1 cellular context compared by ENCODE assay signal in genomic region chr10:74176380-74177139, GRCh38.
TF ChIP-seq lines count a peak whose summit lies in the region.

No MANE protein-coding gene starts in this region.

TF ChIP-seq in GM12878, 131 proteins besides CTCF, POLR2A, EP300 and RAD21 (continued from another document and continues in another):
- TF ChIP-seq TAF1 (IDR thresholded peaks at IDR 0.05; ENCODE audit: borderline replicate concordance, low read depth, low read length) (peak; percentile 84), ZNF384 (IDR thresholded peaks at IDR 0.05; ENCODE audit: borderline replicate concordance, low read depth, low read length) (no peak), NFYA (IDR thresholded peaks at IDR 0.05; ENCODE audit: borderline replicate concordance, low read depth, low read length) (no peak), IKZF2 (IDR thresholded peaks at IDR 0.05) (peak in 1 of 2 experiments; percentile 14; a peak in 1 of 4 replicates), SREBF2 (IDR thresholded peaks at IDR 0.05; ENCODE audit: low read length) (0 out of 2 replicates have a peak, but pooled peaks have one; percentile 26), HDAC2 (IDR thresholded peaks at IDR 0.05) (no peak), SMAD1 (IDR thresholded peaks at IDR 0.05; ENCODE audit: low read depth, partially characterized antibody) (no peak), WRNIP1 (IDR thresholded peaks at IDR 0.05; ENCODE audit: borderline replicate concordance, low read depth, low read length) (no peak), KLF5 (IDR thresholded peaks at IDR 0.05; ENCODE audit: partially characterized antibody) (no peak), ZNF207 (IDR thresholded peaks at IDR 0.05; ENCODE audit: borderline replicate concordance) (no peak; the same call in 1 of the 2 replicates), FOXM1 (IDR thresholded peaks at IDR 0.05; ENCODE audit: low read depth, low read length) (no peak), SREBF1 (IDR thresholded peaks at IDR 0.05; ENCODE audit: low read length) (no peak), TARDBP (IDR thresholded peaks at IDR 0.05; ENCODE audit: borderline replicate concordance) (peak; percentile 32; the same call in 1 of the 2 replicates), RBBP5 (conservative IDR thresholded peaks at IDR 0.05) (no peak), MAX (IDR thresholded peaks at IDR 0.05; ENCODE audit: low read depth, low read length) (peak; percentile 94), ZNF217 (IDR thresholded peaks at IDR 0.05) (no peak), FOXK2 (IDR thresholded peaks at IDR 0.05) (no peak), JUNB (IDR thresholded peaks at IDR 0.05) (no peak), ZBED1 (IDR thresholded peaks at IDR 0.05; ENCODE audit: borderline replicate concordance) (no peak; the same call in 1 of the 2 replicates), RCOR1 (conservative IDR thresholded peaks at IDR 0.05; ENCODE audit: low read depth, low read length) (peak; percentile 89; the same call in 1 of the 2 replicates), MYC (IDR thresholded peaks at IDR 0.05; ENCODE audit: insufficient read depth, insufficient read length, insufficient replicate concordance, low read length, severe bottlenecking) (no peak), IKZF1 (conservative IDR thresholded peaks at IDR 0.05) (peak; percentile 77), HCFC1 (IDR thresholded peaks at IDR 0.05; ENCODE audit: low read length) (peak; percentile 19; the same call in 1 of the 2 replicates), CHD2 (IDR thresholded peaks at IDR 0.05; ENCODE audit: borderline replicate concordance, low read depth, low read length) (peak; percentile 50; the same call in 1 of the 2 replicates), HDAC6 (IDR thresholded peaks at IDR 0.05; ENCODE audit: unreplicated experiment) (peak; percentile 18), SPI1 (IDR thresholded peaks at IDR 0.05; ENCODE audit: borderline replicate concordance, insufficient read depth, low read depth, low read length) (no peak), ATF3 (IDR thresholded peaks at IDR 0.05; ENCODE audit: borderline replicate concordance, extremely low read depth, low read depth, low read length) (peak; percentile 64; the same call in 1 of the 2 replicates), POU2F2 (IDR thresholded peaks at IDR 0.05; ENCODE audit: borderline replicate concordance, low read depth, low read length) (peak; percentile 10; the same call in 2 of the 3 replicates), ATF7 (IDR thresholded peaks at IDR 0.05; ENCODE audit: low read depth) (peak; percentile 84), TCF7 (IDR thresholded peaks at IDR 0.05; ENCODE audit: borderline replicate concordance) (no peak), MXI1 (IDR thresholded peaks at IDR 0.05; ENCODE audit: low read depth, low read length) (peak; percentile 93), IRF5 (IDR thresholded peaks at IDR 0.05; ENCODE audit: borderline replicate concordance) (no peak), POLR2AphosphoS2 (IDR thresholded peaks at IDR 0.05; ENCODE audit: low read depth, low read length) (peak; percentile 94), BRCA1 (IDR thresholded peaks at IDR 0.05; ENCODE audit: low read depth, low read length) (no peak), ETV6 (conservative IDR thresholded peaks at IDR 0.05 in 1 of 2, IDR thresholded peaks at IDR 0.05 in 1 of 2; ENCODE audit: borderline replicate concordance in 1 of 2, low read depth in 1 of 2) (no peak), LARP7 (IDR thresholded peaks at IDR 0.05) (peak; percentile 71), CHD1 (IDR thresholded peaks at IDR 0.05; ENCODE audit: low read depth, low read length) (no peak), E4F1 (IDR thresholded peaks at IDR 0.05; ENCODE audit: borderline replicate concordance, partially characterized antibody) (no peak), NRF1 (conservative IDR thresholded peaks at IDR 0.05; ENCODE audit: low read depth, low read length) (no peak)
- TF ChIP-seq, protein P1, sequence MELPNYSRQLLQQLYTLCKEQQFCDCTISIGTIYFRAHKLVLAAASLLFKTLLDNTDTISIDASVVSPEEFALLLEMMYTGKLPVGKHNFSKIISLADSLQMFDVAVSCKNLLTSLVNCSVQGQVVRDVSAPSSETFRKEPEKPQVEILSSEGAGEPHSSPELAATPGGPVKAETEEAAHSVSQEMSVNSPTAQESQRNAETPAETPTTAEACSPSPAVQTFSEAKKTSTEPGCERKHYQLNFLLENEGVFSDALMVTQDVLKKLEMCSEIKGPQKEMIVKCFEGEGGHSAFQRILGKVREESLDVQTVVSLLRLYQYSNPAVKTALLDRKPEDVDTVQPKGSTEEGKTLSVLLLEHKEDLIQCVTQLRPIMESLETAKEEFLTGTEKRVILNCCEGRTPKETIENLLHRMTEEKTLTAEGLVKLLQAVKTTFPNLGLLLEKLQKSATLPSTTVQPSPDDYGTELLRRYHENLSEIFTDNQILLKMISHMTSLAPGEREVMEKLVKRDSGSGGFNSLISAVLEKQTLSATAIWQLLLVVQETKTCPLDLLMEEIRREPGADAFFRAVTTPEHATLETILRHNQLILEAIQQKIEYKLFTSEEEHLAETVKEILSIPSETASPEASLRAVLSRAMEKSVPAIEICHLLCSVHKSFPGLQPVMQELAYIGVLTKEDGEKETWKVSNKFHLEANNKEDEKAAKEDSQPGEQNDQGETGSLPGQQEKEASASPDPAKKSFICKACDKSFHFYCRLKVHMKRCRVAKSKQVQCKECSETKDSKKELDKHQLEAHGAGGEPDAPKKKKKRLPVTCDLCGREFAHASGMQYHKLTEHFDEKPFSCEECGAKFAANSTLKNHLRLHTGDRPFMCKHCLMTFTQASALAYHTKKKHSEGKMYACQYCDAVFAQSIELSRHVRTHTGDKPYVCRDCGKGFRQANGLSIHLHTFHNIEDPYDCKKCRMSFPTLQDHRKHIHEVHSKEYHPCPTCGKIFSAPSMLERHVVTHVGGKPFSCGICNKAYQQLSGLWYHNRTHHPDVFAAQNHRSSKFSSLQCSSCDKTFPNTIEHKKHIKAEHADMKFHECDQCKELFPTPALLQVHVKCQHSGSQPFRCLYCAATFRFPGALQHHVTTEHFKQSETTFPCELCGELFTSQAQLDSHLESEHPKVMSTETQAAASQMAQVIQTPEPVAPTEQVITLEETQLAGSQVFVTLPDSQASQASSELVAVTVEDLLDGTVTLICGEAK (IDR thresholded peaks at IDR 0.05; ENCODE audit: borderline replicate concordance) = 0 out of 2 replicates have a peak, but pooled peaks have one; percentile 3
- TF ChIP-seq, protein P2, sequence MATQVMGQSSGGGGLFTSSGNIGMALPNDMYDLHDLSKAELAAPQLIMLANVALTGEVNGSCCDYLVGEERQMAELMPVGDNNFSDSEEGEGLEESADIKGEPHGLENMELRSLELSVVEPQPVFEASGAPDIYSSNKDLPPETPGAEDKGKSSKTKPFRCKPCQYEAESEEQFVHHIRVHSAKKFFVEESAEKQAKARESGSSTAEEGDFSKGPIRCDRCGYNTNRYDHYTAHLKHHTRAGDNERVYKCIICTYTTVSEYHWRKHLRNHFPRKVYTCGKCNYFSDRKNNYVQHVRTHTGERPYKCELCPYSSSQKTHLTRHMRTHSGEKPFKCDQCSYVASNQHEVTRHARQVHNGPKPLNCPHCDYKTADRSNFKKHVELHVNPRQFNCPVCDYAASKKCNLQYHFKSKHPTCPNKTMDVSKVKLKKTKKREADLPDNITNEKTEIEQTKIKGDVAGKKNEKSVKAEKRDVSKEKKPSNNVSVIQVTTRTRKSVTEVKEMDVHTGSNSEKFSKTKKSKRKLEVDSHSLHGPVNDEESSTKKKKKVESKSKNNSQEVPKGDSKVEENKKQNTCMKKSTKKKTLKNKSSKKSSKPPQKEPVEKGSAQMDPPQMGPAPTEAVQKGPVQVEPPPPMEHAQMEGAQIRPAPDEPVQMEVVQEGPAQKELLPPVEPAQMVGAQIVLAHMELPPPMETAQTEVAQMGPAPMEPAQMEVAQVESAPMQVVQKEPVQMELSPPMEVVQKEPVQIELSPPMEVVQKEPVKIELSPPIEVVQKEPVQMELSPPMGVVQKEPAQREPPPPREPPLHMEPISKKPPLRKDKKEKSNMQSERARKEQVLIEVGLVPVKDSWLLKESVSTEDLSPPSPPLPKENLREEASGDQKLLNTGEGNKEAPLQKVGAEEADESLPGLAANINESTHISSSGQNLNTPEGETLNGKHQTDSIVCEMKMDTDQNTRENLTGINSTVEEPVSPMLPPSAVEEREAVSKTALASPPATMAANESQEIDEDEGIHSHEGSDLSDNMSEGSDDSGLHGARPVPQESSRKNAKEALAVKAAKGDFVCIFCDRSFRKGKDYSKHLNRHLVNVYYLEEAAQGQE (IDR thresholded peaks at IDR 0.05; ENCODE audit: low read depth, low read length) = no peak
- TF ChIP-seq, protein P3, sequence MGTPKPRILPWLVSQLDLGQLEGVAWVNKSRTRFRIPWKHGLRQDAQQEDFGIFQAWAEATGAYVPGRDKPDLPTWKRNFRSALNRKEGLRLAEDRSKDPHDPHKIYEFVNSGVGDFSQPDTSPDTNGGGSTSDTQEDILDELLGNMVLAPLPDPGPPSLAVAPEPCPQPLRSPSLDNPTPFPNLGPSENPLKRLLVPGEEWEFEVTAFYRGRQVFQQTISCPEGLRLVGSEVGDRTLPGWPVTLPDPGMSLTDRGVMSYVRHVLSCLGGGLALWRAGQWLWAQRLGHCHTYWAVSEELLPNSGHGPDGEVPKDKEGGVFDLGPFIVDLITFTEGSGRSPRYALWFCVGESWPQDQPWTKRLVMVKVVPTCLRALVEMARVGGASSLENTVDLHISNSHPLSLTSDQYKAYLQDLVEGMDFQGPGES (IDR thresholded peaks at IDR 0.05) = 0 out of 2 replicates have a peak, but pooled peaks have one; percentile 2
- TF ChIP-seq, protein P4, sequence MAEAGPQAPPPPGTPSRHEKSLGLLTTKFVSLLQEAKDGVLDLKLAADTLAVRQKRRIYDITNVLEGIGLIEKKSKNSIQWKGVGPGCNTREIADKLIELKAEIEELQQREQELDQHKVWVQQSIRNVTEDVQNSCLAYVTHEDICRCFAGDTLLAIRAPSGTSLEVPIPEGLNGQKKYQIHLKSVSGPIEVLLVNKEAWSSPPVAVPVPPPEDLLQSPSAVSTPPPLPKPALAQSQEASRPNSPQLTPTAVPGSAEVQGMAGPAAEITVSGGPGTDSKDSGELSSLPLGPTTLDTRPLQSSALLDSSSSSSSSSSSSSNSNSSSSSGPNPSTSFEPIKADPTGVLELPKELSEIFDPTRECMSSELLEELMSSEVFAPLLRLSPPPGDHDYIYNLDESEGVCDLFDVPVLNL (IDR thresholded peaks at IDR 0.05; ENCODE audit: low read depth, low read length) = no peak; the same call in 1 of the 2 replicates
- TF ChIP-seq, protein P5, sequence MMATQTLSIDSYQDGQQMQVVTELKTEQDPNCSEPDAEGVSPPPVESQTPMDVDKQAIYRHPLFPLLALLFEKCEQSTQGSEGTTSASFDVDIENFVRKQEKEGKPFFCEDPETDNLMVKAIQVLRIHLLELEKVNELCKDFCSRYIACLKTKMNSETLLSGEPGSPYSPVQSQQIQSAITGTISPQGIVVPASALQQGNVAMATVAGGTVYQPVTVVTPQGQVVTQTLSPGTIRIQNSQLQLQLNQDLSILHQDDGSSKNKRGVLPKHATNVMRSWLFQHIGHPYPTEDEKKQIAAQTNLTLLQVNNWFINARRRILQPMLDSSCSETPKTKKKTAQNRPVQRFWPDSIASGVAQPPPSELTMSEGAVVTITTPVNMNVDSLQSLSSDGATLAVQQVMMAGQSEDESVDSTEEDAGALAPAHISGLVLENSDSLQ (IDR thresholded peaks at IDR 0.05) = peak; percentile 64
- TF ChIP-seq, protein P6, sequence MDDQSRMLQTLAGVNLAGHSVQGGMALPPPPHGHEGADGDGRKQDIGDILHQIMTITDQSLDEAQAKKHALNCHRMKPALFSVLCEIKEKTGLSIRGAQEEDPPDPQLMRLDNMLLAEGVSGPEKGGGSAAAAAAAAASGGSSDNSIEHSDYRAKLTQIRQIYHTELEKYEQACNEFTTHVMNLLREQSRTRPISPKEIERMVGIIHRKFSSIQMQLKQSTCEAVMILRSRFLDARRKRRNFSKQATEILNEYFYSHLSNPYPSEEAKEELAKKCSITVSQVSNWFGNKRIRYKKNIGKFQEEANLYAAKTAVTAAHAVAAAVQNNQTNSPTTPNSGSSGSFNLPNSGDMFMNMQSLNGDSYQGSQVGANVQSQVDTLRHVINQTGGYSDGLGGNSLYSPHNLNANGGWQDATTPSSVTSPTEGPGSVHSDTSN (IDR thresholded peaks at IDR 0.05; ENCODE audit: insufficient replicate concordance, low read depth, low read length) = no peak
